Comparison of ENCODE assay signal across 27 cellular contexts in the genomic region with DNA sequence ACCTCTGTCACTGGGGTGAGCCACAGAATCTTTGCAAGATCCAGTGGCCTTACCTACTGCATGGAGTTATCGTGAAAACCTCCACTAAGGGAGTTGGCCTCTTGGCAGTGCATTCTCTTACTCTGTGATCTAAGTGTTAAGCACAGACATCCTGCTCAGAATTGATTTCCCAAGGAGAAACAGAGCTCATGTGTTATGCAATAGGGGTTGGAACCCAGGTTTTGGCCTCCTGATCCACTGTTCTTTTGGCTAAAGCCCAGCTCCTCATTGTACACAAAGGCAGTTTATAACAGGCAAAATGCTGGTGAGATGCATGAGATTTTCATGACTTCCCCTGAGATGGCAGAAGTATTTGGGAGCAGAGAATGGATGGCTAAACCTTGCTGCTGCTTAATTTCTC. TPM values are rescaled to one million over a fixed set of nuclear protein-coding genes. Genes with fewer than 3 reads are reported as not detected.
DNase-seq lines count a peak whose midpoint lies in the region; ATAC-seq and TF ChIP-seq lines count a peak whose summit lies in the region.
"Had no signal": no experiment of that assay in that cellular context is flagged by ENCODE, and none has a peak within 500 bp of the region (broad histone marks: within the 10 kb centered on the region; RNA-seq: fewer than 3 reads in every experiment).

No MANE protein-coding gene starts in this region.

- H3K9me2 ChIP-seq in PC-9 (ENCODE audit: insufficient read depth) = no peaks in the 10 kb centered on the region

- H3K4me1 ChIP-seq in PC-9 (replicated peaks; ENCODE audit: insufficient read depth) (peaks cover 60% of the 10 kb centered on the region), subcutaneous abdominal adipose tissue (ENCODE audit: control insufficient read depth in 5 of 5, insufficient read depth in 5 of 5, low read length in 5 of 5) (peaks cover 26 to 70% (median 58%) of the 10 kb centered on the region in 5 donors)

- H3K27me3 ChIP-seq in PC-9 (ENCODE audit: insufficient read depth, low read depth) = no peaks in the 10 kb centered on the region
- no peaks in the 10 kb centered on the region for H3K27me3 ChIP-seq in subcutaneous abdominal adipose tissue (ENCODE audit: control insufficient read depth in 5 of 5, insufficient read depth in 4 of 5, low read length in 5 of 5)

- H3K4me1 Mint-ChIP-seq in mesothelial cell of epicardium (peaks cover 28% of the 10 kb centered on the region), glutamatergic neuron (ENCODE audit: low read depth, unreplicated experiment) (peaks cover 3% of the 10 kb centered on the region)
- H3K4me1 Mint-ChIP-seq: CD4-positive, alpha-beta memory T cell; naive thymus-derived CD4-positive, alpha-beta T cell had no signal

- peaks cover 29% of the 10 kb centered on the region for H3F3A ChIP-seq in PC-9 (ENCODE audit: insufficient read depth, low read depth)

- no peaks in the 10 kb centered on the region for H3K27me3 Mint-ChIP-seq in mesothelial cell of epicardium (ENCODE audit: low read depth)
- peaks cover 8% of the 10 kb centered on the region for H3K27me3 Mint-ChIP-seq in glutamatergic neuron (ENCODE audit: unreplicated experiment)
- H3K27me3 Mint-ChIP-seq: activated T-cell treated with anti-CD3 and anti-CD28 coated beads, Interleukin-2, amount 50 U/mL, for 24 hours; CD4-positive, alpha-beta memory T cell had no signal

- no peak overlapping the region for H2AFZ ChIP-seq in PC-9

- peak overlapping the region; percentile 75; the same call in 1 of the 2 replicates for H3K4me2 ChIP-seq in PC-9

- H3K4me3 ChIP-seq in PC-9 = no peak overlapping the region
- no peak overlapping the region for H3K4me3 ChIP-seq in fibroblast of mammary gland (ENCODE audit: control insufficient read depth, low read depth, low read length)
- H3K4me3 ChIP-seq in subcutaneous abdominal adipose tissue (ENCODE audit: low read depth in 1 of 5, low read length in 5 of 5) = no peak overlapping the region
- H3K4me3 ChIP-seq: lung had no signal

- H3K36me3 Mint-ChIP-seq in mesothelial cell of epicardium = peaks cover 16% of the 10 kb centered on the region
- no peaks in the 10 kb centered on the region for H3K36me3 Mint-ChIP-seq in glutamatergic neuron (ENCODE audit: unreplicated experiment)

- H3K4me3 Mint-ChIP-seq in mesothelial cell of epicardium (no peak overlapping the region), glutamatergic neuron (ENCODE audit: unreplicated experiment) (no peak overlapping the region)
- H3K4me3 Mint-ChIP-seq: activated CD8-positive, alpha-beta T cell treated with anti-CD3 and anti-CD28 coated beads for 36 hours; activated T-cell treated with anti-CD3 and anti-CD28 coated beads, Interleukin-2, amount 50 U/mL, for 24 hours; CD4-positive, alpha-beta memory T cell; naive thymus-derived CD4-positive, alpha-beta T cell had no signal

- ATAC-seq in GM18511 (IDR thresholded peaks at IDR 0.05; ENCODE audit: unreplicated experiment) = no peak
- ATAC-seq in HG03196 (IDR thresholded peaks at IDR 0.05; ENCODE audit: unreplicated experiment) = no peak
- ATAC-seq: activated CD8-positive, alpha-beta T cell treated with anti-CD3 and anti-CD28 coated beads for 36 hours; naive thymus-derived CD4-positive, alpha-beta T cell had no signal

- H3K36me3 ChIP-seq in PC-9 (ENCODE audit: low read depth) (peaks cover 47% of the 10 kb centered on the region), subcutaneous abdominal adipose tissue (ENCODE audit: control insufficient read depth in 5 of 5, insufficient read depth in 5 of 5, low read length in 5 of 5) (peaks cover 5 to 24% (median 20%) of the 10 kb centered on the region in 5 donors)

- peaks cover 7% of the 10 kb centered on the region; the same call in 1 of the 2 replicates for H3K9me3 ChIP-seq in PC-9 (ENCODE audit: insufficient read depth, low read depth)
- H3K9me3 ChIP-seq in subcutaneous abdominal adipose tissue (ENCODE audit: control insufficient read depth in 5 of 5, low read length in 5 of 5) = no peaks in the 10 kb centered on the region

- H3K9me3 Mint-ChIP-seq in mesothelial cell of epicardium (no peaks in the 10 kb centered on the region), glutamatergic neuron (ENCODE audit: unreplicated experiment) (no peaks in the 10 kb centered on the region)

- H3K27ac Mint-ChIP-seq in mesothelial cell of epicardium = peak overlapping the region; percentile 22
- no peak overlapping the region for H3K27ac Mint-ChIP-seq in glutamatergic neuron (ENCODE audit: unreplicated experiment)
- H3K27ac Mint-ChIP-seq: activated CD8-positive, alpha-beta T cell treated with anti-CD3 and anti-CD28 coated beads for 36 hours; activated T-cell treated with anti-CD3 and anti-CD28 coated beads, Interleukin-2, amount 50 U/mL, for 24 hours; CD4-positive, alpha-beta memory T cell; naive thymus-derived CD4-positive, alpha-beta T cell had no signal

- no peak for TF ChIP-seq CTCF in PC-9 (conservative IDR thresholded peaks at IDR 0.05)
- no peak for TF ChIP-seq CTCF in fibroblast of mammary gland (conservative IDR thresholded peaks at IDR 0.05; ENCODE audit: control insufficient read depth, insufficient read depth, low read depth, low read length)
- TF ChIP-seq CTCF in mesothelial cell of epicardium (IDR thresholded peaks at IDR 0.05; ENCODE audit: unreplicated experiment) = no peak
- TF ChIP-seq CTCF in glutamatergic neuron (IDR thresholded peaks at IDR 0.05; ENCODE audit: partially characterized antibody, unreplicated experiment) = no peak

- CTCF ChIA-PET in PC-9 (lab: Charles Lee) = interaction anchor here (1.3 kb wide), 1 partner anchor 12 kb away, joined by 3 read pairs; a partner anchor contains a TSS

- peak overlapping the region in 1 of 5 donors; percentile 17 for H3K9ac ChIP-seq in subcutaneous abdominal adipose tissue (ENCODE audit: low read length in 5 of 5)

- DNase-seq in PC-9 (no peak), fibroblast of mammary gland (ENCODE audit: low read depth) (peak; percentile 58), mesothelial cell of epicardium (ENCODE audit: low spot score in 2 of 2, unreplicated experiment in 2 of 2) (no peak), glutamatergic neuron (no peak)
- DNase-seq: activated CD4-positive, CD25-positive, alpha-beta regulatory T cell; activated CD8-positive, alpha-beta T cell treated with anti-CD3 and anti-CD28 coated beads for 36 hours; activated naive CD4-positive, alpha-beta T cell treated with Interleukin-2 at 50 U/mL for 16 hours; activated T-cell treated with anti-CD3 and anti-CD28 coated beads, Interleukin-2, amount 50 U/mL, for 24 hours; CD4-positive, alpha-beta memory T cell; Karpas-422; naive thymus-derived CD4-positive, alpha-beta T cell; NCI-H1092 treated with DMSO at 0.1 percent for 48 hours; NCI-H2081; NK-92 treated with Interleukin-12 subunit alpha and Interleukin-12 subunit beta, amount 100 ng/mL, for 24 hours; posterior cingulate gyrus; stimulated activated CD4-positive, alpha-beta T cell treated with anti-CD3 and anti-CD28 coated beads, Interleukin-4, amount 100 ng/mL, for 24 hours; T1000 had no signal

- POLR2A ChIA-PET in PC-9 (lab: Charles Lee; ENCODE audit: unreplicated experiment) = interaction anchor here (0.6 kb wide), 2 partner anchors 25 to 433 kb away, joined by 3 to 5 read pairs; no protein-coding TSS in a partner anchor

- intact Hi-C loops in PC-9 (cut with micrococcal nuclease; ENCODE audit: unreplicated experiment) = no loop called here

- BruUV-seq in PC-9 (replicated peaks; lab: Mats Ljungman, UMichigan) = no TSS peak

- peak overlapping the region; percentile 81 for H3K27ac ChIP-seq in PC-9
- H3K27ac ChIP-seq in subcutaneous abdominal adipose tissue (ENCODE audit: low read depth, low read length) = peak overlapping the region; percentile 91

- peaks cover 93% of the 10 kb centered on the region for H3K79me2 ChIP-seq in PC-9 (ENCODE audit: low read depth)

- H4K20me1 ChIP-seq in PC-9 (ENCODE audit: insufficient read depth) = no peaks in the 10 kb centered on the region

RNA-seq across cellular contexts. Expression of a gene that starts 11.8 kb away (rescaled TPM):
- total RNA-seq in PC-9 (2021) (28.4 and 34.5 TPM in 2 replicates), mesothelial cell of epicardium (37.7 to 42.3 TPM (median 39.4 TPM) in 3 replicates), glutamatergic neuron (ENCODE audit: unreplicated experiment) (4.1 TPM)

RNA-seq across cellular contexts. Expression of a gene that starts 29.0 kb away (rescaled TPM):
- total RNA-seq in PC-9 (2021) = not detected in 2 replicates
- not detected in 3 replicates for total RNA-seq in mesothelial cell of epicardium
- total RNA-seq in glutamatergic neuron (ENCODE audit: unreplicated experiment) = not detected
- total RNA-seq: activated CD8-positive, alpha-beta T cell treated with anti-CD3 and anti-CD28 coated beads for 36 hours; astrocyte; endothelial cell of umbilical vein; glomerular endothelial cell; HT-29; NCI-H460; RPMI7951 had no signal

RNA-seq across cellular contexts. Expression of a gene that starts 41.1 kb away (rescaled TPM):
- total RNA-seq in PC-9 (2021) (57.8 and 95.3 TPM in 2 replicates), mesothelial cell of epicardium (40.5 to 41.7 TPM (median 40.8 TPM) in 3 replicates), glutamatergic neuron (ENCODE audit: unreplicated experiment) (3.1 TPM)

Comparison
In these comparisons a context has a peak if more than half of its experiments do, and no peak if none do; other contexts are left out.
1. RNA of a gene that starts 41.1 kb away (total RNA-seq): 57.8 to 95.3 TPM in PC-9 and 40.5 to 41.7 TPM in mesothelial cell of epicardium; 3.1 TPM in glutamatergic neuron (single experiment); every median in the first group is over 10 times any median in the second.